In genomic region chr9:89078421-89078820, GRCh38 we compare ENCODE assay signal across 11 cellular contexts.
"Had no signal": no experiment of that assay in that cellular context is flagged by ENCODE, and none has a peak within 500 bp of the region (broad histone marks: within the 10 kb centered on the region; RNA-seq: fewer than 3 reads in every experiment).

No MANE protein-coding gene starts in this region.

- DNase-seq: activated CD4-positive, alpha-beta T cell treated with anti-CD3 and anti-CD28 coated beads, Interleukin-2, amount 10 ng/mL, durations not matched to agents 7 days and 5 days; activated CD4-positive, CD25-positive, alpha-beta regulatory T cell; activated gamma-delta T cell treated with Interleukin-2 at 50 U/mL for 16 hours; activated naive CD8-positive, alpha-beta T cell treated with anti-CD3 and anti-CD28 coated beads, Interleukin-2, amount 10 ng/mL, durations not matched to agents 7 days and 5 days; hippocampal formation; midbrain; pancreas; T-helper 2 cell; uterus had no signal

- H3K4me1 Mint-ChIP-seq: activated CD4-positive, alpha-beta T cell treated with anti-CD3 and anti-CD28 coated beads, Interleukin-2, amount 10 ng/mL, durations not matched to agents 7 days and 5 days; activated naive CD8-positive, alpha-beta T cell treated with anti-CD3 and anti-CD28 coated beads, Interleukin-2, amount 10 ng/mL, durations not matched to agents 7 days and 5 days; stimulated activated effector memory CD8-positive, alpha-beta T cell treated with anti-CD3 and anti-CD28 coated beads, Interleukin-12 subunit alpha, Interleukin-12 subunit beta, amount 100 ng/mL, for 72 hours had no signal

- H3K9ac ChIP-seq: neural progenitor cell had no signal

- H2AFZ ChIP-seq: neural progenitor cell had no signal

- H3K9me3 Mint-ChIP-seq: activated CD4-positive, alpha-beta T cell treated with anti-CD3 and anti-CD28 coated beads, Interleukin-2, amount 10 ng/mL, durations not matched to agents 7 days and 5 days; activated naive CD8-positive, alpha-beta T cell treated with anti-CD3 and anti-CD28 coated beads, Interleukin-2, amount 10 ng/mL, durations not matched to agents 7 days and 5 days; neural progenitor cell; stimulated activated effector memory CD8-positive, alpha-beta T cell treated with anti-CD3 and anti-CD28 coated beads, Interleukin-12 subunit alpha, Interleukin-12 subunit beta, amount 100 ng/mL, for 72 hours had no signal

- H3K27me3 ChIP-seq: neural progenitor cell, pancreas, uterus had no signal

- H3K9me3 ChIP-seq: pancreas, uterus had no signal

- H3K27ac ChIP-seq: neural progenitor cell, pancreas had no signal

- H3K27ac Mint-ChIP-seq: activated CD4-positive, alpha-beta T cell treated with anti-CD3 and anti-CD28 coated beads, Interleukin-2, amount 10 ng/mL, durations not matched to agents 7 days and 5 days; activated naive CD8-positive, alpha-beta T cell treated with anti-CD3 and anti-CD28 coated beads, Interleukin-2, amount 10 ng/mL, durations not matched to agents 7 days and 5 days; neural progenitor cell; stimulated activated effector memory CD8-positive, alpha-beta T cell treated with anti-CD3 and anti-CD28 coated beads, Interleukin-12 subunit alpha, Interleukin-12 subunit beta, amount 100 ng/mL, for 72 hours had no signal

- H3K4me3 Mint-ChIP-seq: activated CD4-positive, alpha-beta T cell treated with anti-CD3 and anti-CD28 coated beads, Interleukin-2, amount 10 ng/mL, durations not matched to agents 7 days and 5 days; activated naive CD8-positive, alpha-beta T cell treated with anti-CD3 and anti-CD28 coated beads, Interleukin-2, amount 10 ng/mL, durations not matched to agents 7 days and 5 days; neural progenitor cell; stimulated activated effector memory CD8-positive, alpha-beta T cell treated with anti-CD3 and anti-CD28 coated beads, Interleukin-12 subunit alpha, Interleukin-12 subunit beta, amount 100 ng/mL, for 72 hours had no signal

- H3K4me3 ChIP-seq: neural progenitor cell, pancreas, uterus had no signal

- H3K36me3 Mint-ChIP-seq: activated naive CD8-positive, alpha-beta T cell treated with anti-CD3 and anti-CD28 coated beads, Interleukin-2, amount 10 ng/mL, durations not matched to agents 7 days and 5 days; stimulated activated effector memory CD8-positive, alpha-beta T cell treated with anti-CD3 and anti-CD28 coated beads, Interleukin-12 subunit alpha, Interleukin-12 subunit beta, amount 100 ng/mL, for 72 hours had no signal

- H3K36me3 ChIP-seq: neural progenitor cell, pancreas, uterus had no signal

- H3K4me2 ChIP-seq: neural progenitor cell had no signal

- ATAC-seq: pancreas; stimulated activated effector memory CD8-positive, alpha-beta T cell treated with anti-CD3 and anti-CD28 coated beads, Interleukin-12 subunit alpha, Interleukin-12 subunit beta, amount 100 ng/mL, for 72 hours had no signal

- H3K4me1 ChIP-seq: neural progenitor cell, pancreas, uterus had no signal
